25 cellular contexts compared by ENCODE assay signal in genomic region chr21:20292280-20292679, GRCh38.
"Had no signal": no experiment of that assay in that cellular context is flagged by ENCODE, and none has a peak within 500 bp of the region (broad histone marks: within the 10 kb centered on the region; RNA-seq: fewer than 3 reads in every experiment).

No MANE protein-coding gene starts in this region.

- H3K4me1 Mint-ChIP-seq: stimulated activated memory B cell treated with anti-CD40 and anti-IgM and Interleukin-4, amounts not matched to agents 10 μg/mL and 1 μg/mL and 100 μg/mL, for 72 hours; stimulated activated naive CD8-positive, alpha-beta T cell treated with anti-CD3 and anti-CD28 coated beads, Interleukin-15, amount 100 ng/mL, for 72 hours had no signal

- ATAC-seq: heart right ventricle; left cardiac atrium; left lobe of liver; lower lobe of right lung; naive thymus-derived CD8-positive, alpha-beta T cell; right cardiac atrium; stimulated activated memory B cell treated with anti-CD40 and anti-IgM and Interleukin-4, amounts not matched to agents 10 μg/mL and 1 μg/mL and 100 μg/mL, for 72 hours; stimulated activated naive CD8-positive, alpha-beta T cell treated with anti-CD3 and anti-CD28 coated beads, Interleukin-15, amount 100 ng/mL, for 72 hours had no signal

- H3K4me2 ChIP-seq: hepatocyte had no signal

- H3K27ac ChIP-seq: heart right ventricle, hepatocyte, lower lobe of right lung, ovary, sigmoid colon, tibial nerve, uterus had no signal

- H3K9me3 ChIP-seq: lower lobe of right lung, ovary, sigmoid colon, tibial nerve, uterus had no signal

- H3K4me3 ChIP-seq: heart right ventricle, hepatocyte, lower lobe of right lung, ovary, sigmoid colon, tibial nerve, uterus had no signal

- H3K27me3 Mint-ChIP-seq: naive thymus-derived CD8-positive, alpha-beta T cell; progenitor cell of endocrine pancreas; stimulated activated memory B cell treated with anti-CD40 and anti-IgM and Interleukin-4, amounts not matched to agents 10 μg/mL and 1 μg/mL and 100 μg/mL, for 72 hours; stimulated activated naive CD8-positive, alpha-beta T cell treated with anti-CD3 and anti-CD28 coated beads, Interleukin-15, amount 100 ng/mL, for 72 hours; type B pancreatic cell had no signal

- DNase-seq: heart right ventricle; kidney glomerular epithelial cell; left cardiac atrium; lower lobe of right lung; mammary epithelial cell; naive thymus-derived CD8-positive, alpha-beta T cell; ovary; retina; right cardiac atrium; sigmoid colon; small intestine; stimulated activated CD4-positive, alpha-beta T cell treated with anti-CD3 and anti-CD28 coated beads, Interleukin-1b, Interleukin-23, amount 100 ng/mL, for 48 hours; stimulated activated CD4-positive, alpha-beta T cell treated with anti-CD3 and anti-CD28 coated beads, Interleukin-2, amount 100 ng/mL, for 48 hours; stimulated activated CD4-positive, alpha-beta T cell treated with anti-CD3 and anti-CD28 coated beads, Interleukin-4, amount 100 ng/mL, for 4 hours; stimulated activated CD8-positive, alpha-beta memory T cell treated with anti-CD3 and anti-CD28 coated beads, Interleukin-4, amount 100 ng/mL, for 48 hours; stimulated activated naive CD4-positive, alpha-beta T cell treated with Interleukin-2 at 50 U/mL for 16 hours; stimulated activated naive CD8-positive, alpha-beta T cell treated with anti-CD3 and anti-CD28 coated beads, Interleukin-15, amount 100 ng/mL, for 72 hours; substantia nigra; uterus had no signal

- H3K79me2 ChIP-seq: hepatocyte had no signal

- H3K27ac Mint-ChIP-seq: progenitor cell of endocrine pancreas; stimulated activated memory B cell treated with anti-CD40 and anti-IgM and Interleukin-4, amounts not matched to agents 10 μg/mL and 1 μg/mL and 100 μg/mL, for 72 hours; stimulated activated naive CD8-positive, alpha-beta T cell treated with anti-CD3 and anti-CD28 coated beads, Interleukin-15, amount 100 ng/mL, for 72 hours; type B pancreatic cell had no signal

- H3K27me3 ChIP-seq: heart right ventricle, hepatocyte, ovary, sigmoid colon, tibial nerve, uterus had no signal

- H3K9me3 Mint-ChIP-seq: stimulated activated memory B cell treated with anti-CD40 and anti-IgM and Interleukin-4, amounts not matched to agents 10 μg/mL and 1 μg/mL and 100 μg/mL, for 72 hours; stimulated activated naive CD8-positive, alpha-beta T cell treated with anti-CD3 and anti-CD28 coated beads, Interleukin-15, amount 100 ng/mL, for 72 hours; type B pancreatic cell had no signal

- H2AFZ ChIP-seq: hepatocyte had no signal

- H3K36me3 Mint-ChIP-seq: naive thymus-derived CD8-positive, alpha-beta T cell; stimulated activated memory B cell treated with anti-CD40 and anti-IgM and Interleukin-4, amounts not matched to agents 10 μg/mL and 1 μg/mL and 100 μg/mL, for 72 hours; type B pancreatic cell had no signal

- H3K4me3 Mint-ChIP-seq: naive thymus-derived CD8-positive, alpha-beta T cell; stimulated activated memory B cell treated with anti-CD40 and anti-IgM and Interleukin-4, amounts not matched to agents 10 μg/mL and 1 μg/mL and 100 μg/mL, for 72 hours; stimulated activated naive CD8-positive, alpha-beta T cell treated with anti-CD3 and anti-CD28 coated beads, Interleukin-15, amount 100 ng/mL, for 72 hours; type B pancreatic cell had no signal

- H3K36me3 ChIP-seq: heart right ventricle, lower lobe of right lung, ovary, sigmoid colon, tibial nerve, uterus had no signal
